ENCODE assay signal across 22 cellular contexts in genomic region chr10:36717118-36717517, GRCh38.
"Had no signal": no experiment of that assay in that cellular context is flagged by ENCODE, and none has a peak within 500 bp of the region (broad histone marks: within the 10 kb centered on the region; RNA-seq: fewer than 3 reads in every experiment).

No MANE protein-coding gene starts in this region.

- DNase-seq: activated CD4-positive, alpha-beta T cell treated with anti-CD3 and anti-CD28 coated beads for 4 hours; activated CD8-positive, alpha-beta memory T cell treated with anti-CD3 and anti-CD28 coated beads, Interleukin-2, amount 50 U/mL, for 4 hours; activated CD8-positive, alpha-beta T cell treated with anti-CD3 and anti-CD28 coated beads for 36 hours; activated naive CD4-positive, alpha-beta T cell treated with anti-CD3 and anti-CD28 coated beads, Interleukin-2, amount 50 U/mL, for 16 hours; activated T-cell treated with anti-CD3 and anti-CD28 coated beads, Interleukin-2, amount 50 U/mL, for 72 hours; aorta; caudate nucleus; Kasumi-1; MV-4-11; NCI-H1092 treated with DMSO at 0.1 percent for 48 hours; NCI-H1417 treated with DMSO at 0.1 percent for 48 hours; NCI-H1694 treated with DMSO at 0.1 percent for 48 hours; NCI-H2029 treated with DMSO at 0.1 percent for 48 hours; NCI-H345; NCI-H510A; NCI-H69; NK-92 treated with Interleukin-12 subunit alpha and Interleukin-12 subunit beta, amount 100 ng/mL, for 24 hours; OCI-M1; Peyer's patch; SHP77 treated with DMSO at 0.1 percent for 48 hours had no signal

- H3K4me3 ChIP-seq: breast epithelium, Peyer's patch had no signal

- ATAC-seq: activated CD4-positive, CD25-positive, alpha-beta regulatory T cell treated with anti-CD3 and anti-CD28 coated beads, Interleukin-2, amount 50 U/mL, for 24 hours; activated CD8-positive, alpha-beta T cell treated with anti-CD3 and anti-CD28 coated beads for 36 hours; activated T-cell treated with anti-CD3 and anti-CD28 coated beads, Interleukin-2, amount 50 U/mL, for 72 hours had no signal
